ENCODE assay signal across 2 cellular contexts in genomic region chr12:69316784-69317183, GRCh38. TPM values are rescaled to one million over a fixed set of nuclear protein-coding genes. Genes with fewer than 3 reads are reported as not detected.
"Had no signal": no experiment of that assay in that cellular context is flagged by ENCODE, and none has a peak within 500 bp of the region (broad histone marks: within the 10 kb centered on the region; RNA-seq: fewer than 3 reads in every experiment).

No MANE protein-coding gene starts in this region.

RNA-seq across cellular contexts. Expression of gene LYZ, which starts 31.4 kb away (rescaled TPM):
- total RNA-seq: G401 had no signal
- polyA plus RNA-seq: GM12878 had no signal
